ENCODE assay signal across 1 cellular context in genomic region chr6:22078802-22079545, GRCh38.
A peak's percentile ranks its signal among the peaks of the same experiment; 100 is the strongest.
TF ChIP-seq lines count a peak whose summit lies in the region.

No MANE protein-coding gene starts in this region.

TF ChIP-seq in K562, 482 proteins besides CTCF, POLR2A, EP300 and RAD21:
- TF ChIP-seq, protein P1, sequence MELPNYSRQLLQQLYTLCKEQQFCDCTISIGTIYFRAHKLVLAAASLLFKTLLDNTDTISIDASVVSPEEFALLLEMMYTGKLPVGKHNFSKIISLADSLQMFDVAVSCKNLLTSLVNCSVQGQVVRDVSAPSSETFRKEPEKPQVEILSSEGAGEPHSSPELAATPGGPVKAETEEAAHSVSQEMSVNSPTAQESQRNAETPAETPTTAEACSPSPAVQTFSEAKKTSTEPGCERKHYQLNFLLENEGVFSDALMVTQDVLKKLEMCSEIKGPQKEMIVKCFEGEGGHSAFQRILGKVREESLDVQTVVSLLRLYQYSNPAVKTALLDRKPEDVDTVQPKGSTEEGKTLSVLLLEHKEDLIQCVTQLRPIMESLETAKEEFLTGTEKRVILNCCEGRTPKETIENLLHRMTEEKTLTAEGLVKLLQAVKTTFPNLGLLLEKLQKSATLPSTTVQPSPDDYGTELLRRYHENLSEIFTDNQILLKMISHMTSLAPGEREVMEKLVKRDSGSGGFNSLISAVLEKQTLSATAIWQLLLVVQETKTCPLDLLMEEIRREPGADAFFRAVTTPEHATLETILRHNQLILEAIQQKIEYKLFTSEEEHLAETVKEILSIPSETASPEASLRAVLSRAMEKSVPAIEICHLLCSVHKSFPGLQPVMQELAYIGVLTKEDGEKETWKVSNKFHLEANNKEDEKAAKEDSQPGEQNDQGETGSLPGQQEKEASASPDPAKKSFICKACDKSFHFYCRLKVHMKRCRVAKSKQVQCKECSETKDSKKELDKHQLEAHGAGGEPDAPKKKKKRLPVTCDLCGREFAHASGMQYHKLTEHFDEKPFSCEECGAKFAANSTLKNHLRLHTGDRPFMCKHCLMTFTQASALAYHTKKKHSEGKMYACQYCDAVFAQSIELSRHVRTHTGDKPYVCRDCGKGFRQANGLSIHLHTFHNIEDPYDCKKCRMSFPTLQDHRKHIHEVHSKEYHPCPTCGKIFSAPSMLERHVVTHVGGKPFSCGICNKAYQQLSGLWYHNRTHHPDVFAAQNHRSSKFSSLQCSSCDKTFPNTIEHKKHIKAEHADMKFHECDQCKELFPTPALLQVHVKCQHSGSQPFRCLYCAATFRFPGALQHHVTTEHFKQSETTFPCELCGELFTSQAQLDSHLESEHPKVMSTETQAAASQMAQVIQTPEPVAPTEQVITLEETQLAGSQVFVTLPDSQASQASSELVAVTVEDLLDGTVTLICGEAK (IDR thresholded peaks at IDR 0.05): peak; percentile 72
- TF ChIP-seq, protein P1 (CRISPR knock-in tag; IDR thresholded peaks at IDR 0.05): no peak
- TF ChIP-seq NCOA6 (IDR thresholded peaks at IDR 0.05): no peak
